In the genomic region with DNA sequence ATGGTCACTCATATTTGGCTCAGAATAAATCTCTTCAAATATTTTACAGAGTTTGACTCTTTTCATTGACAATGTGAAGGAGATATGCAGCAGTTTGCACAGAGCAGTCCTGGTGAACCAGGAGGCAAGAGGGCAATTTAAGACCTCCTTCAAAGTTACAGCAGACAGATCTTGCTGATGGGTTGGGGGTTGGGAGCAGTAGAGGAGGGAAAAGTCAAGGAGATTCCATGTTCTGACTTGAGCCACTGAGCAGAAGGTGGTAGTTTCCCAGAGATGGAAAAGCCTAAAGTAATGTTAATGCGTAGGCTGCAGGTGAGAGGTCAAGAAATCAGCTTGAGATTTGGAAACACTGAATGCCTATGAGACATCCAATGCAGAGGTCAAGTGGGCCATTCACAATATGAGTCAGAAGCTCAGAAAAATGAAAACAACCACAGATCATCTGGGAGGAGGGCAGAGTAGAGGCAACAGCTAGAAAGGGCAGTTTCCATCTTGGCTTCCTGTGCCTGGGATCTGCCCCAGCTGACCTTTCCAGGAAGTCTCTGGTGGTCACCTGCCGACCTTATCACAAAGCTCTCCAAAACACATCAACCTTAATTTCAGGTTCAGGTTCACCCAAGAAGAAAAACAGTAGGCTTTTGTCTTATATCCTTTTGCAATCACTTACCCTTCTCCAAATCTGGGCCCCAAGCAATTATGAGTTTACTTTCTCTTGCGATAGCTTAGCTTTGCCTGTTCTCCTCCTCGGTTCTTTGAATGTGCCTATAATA, we compare ENCODE assay signal across 1 cellular context.
A peak's percentile ranks its signal among the peaks of the same experiment; 100 is the strongest.
TF ChIP-seq lines count a peak whose summit lies in the region.

No MANE protein-coding gene starts in this region.

TF ChIP-seq in HepG2, 621 proteins besides CTCF, POLR2A, EP300 and RAD21 (continued from another document and continues in another):
- TF ChIP-seq, protein P1, sequence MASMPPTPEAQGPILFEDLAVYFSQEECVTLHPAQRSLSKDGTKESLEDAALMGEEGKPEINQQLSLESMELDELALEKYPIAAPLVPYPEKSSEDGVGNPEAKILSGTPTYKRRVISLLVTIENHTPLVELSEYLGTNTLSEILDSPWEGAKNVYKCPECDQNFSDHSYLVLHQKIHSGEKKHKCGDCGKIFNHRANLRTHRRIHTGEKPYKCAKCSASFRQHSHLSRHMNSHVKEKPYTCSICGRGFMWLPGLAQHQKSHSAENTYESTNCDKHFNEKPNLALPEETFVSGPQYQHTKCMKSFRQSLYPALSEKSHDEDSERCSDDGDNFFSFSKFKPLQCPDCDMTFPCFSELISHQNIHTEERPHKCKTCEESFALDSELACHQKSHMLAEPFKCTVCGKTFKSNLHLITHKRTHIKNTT (CRISPR knock-in tag; IDR thresholded peaks at IDR 0.05) = no peak
- TF ChIP-seq SALL1 (CRISPR knock-in tag; IDR thresholded peaks at IDR 0.05) = peak; percentile 88
- TF ChIP-seq CC2D1A (CRISPR knock-in tag; IDR thresholded peaks at IDR 0.05) = no peak
- no peak for TF ChIP-seq ZNF850 (CRISPR knock-in tag; conservative IDR thresholded peaks at IDR 0.05)
- TF ChIP-seq SRSF1 (optimal IDR thresholded peaks at IDR 0.05; ENCODE audit: low read depth, low read length) = no peak
- TF ChIP-seq, protein P2, sequence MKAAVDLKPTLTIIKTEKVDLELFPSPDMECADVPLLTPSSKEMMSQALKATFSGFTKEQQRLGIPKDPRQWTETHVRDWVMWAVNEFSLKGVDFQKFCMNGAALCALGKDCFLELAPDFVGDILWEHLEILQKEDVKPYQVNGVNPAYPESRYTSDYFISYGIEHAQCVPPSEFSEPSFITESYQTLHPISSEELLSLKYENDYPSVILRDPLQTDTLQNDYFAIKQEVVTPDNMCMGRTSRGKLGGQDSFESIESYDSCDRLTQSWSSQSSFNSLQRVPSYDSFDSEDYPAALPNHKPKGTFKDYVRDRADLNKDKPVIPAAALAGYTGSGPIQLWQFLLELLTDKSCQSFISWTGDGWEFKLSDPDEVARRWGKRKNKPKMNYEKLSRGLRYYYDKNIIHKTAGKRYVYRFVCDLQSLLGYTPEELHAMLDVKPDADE (CRISPR knock-in tag; IDR thresholded peaks at IDR 0.05) = no peak
- no peak for TF ChIP-seq ZFYVE20 (CRISPR knock-in tag; IDR thresholded peaks at IDR 0.05; ENCODE audit: borderline replicate concordance, low read depth)
- no peak for TF ChIP-seq KDM2A (CRISPR knock-in tag; IDR thresholded peaks at IDR 0.05; ENCODE audit: borderline replicate concordance, low read depth)
- TF ChIP-seq KDM5B (CRISPR knock-in tag; IDR thresholded peaks at IDR 0.05; ENCODE audit: borderline replicate concordance) = no peak
- TF ChIP-seq ELF1 (CRISPR knock-in tag; IDR thresholded peaks at IDR 0.05) = peak; percentile 85
- no peak for TF ChIP-seq ZNF432 (CRISPR knock-in tag; IDR thresholded peaks at IDR 0.05; ENCODE audit: borderline replicate concordance)
- no peak for TF ChIP-seq MAFK (conservative IDR thresholded peaks at IDR 0.05 in 1 of 2, IDR thresholded peaks at IDR 0.05 in 1 of 2; ENCODE audit: low read length in 2 of 2)
- TF ChIP-seq HDAC2 (CRISPR knock-in tag; IDR thresholded peaks at IDR 0.05) = peak; percentile 89
- TF ChIP-seq KAT8 (CRISPR knock-in tag; IDR thresholded peaks at IDR 0.05) = peak; percentile 84
- TF ChIP-seq, protein P3, sequence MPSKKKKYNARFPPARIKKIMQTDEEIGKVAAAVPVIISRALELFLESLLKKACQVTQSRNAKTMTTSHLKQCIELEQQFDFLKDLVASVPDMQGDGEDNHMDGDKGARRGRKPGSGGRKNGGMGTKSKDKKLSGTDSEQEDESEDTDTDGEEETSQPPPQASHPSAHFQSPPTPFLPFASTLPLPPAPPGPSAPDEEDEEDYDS (CRISPR knock-in tag; IDR thresholded peaks at IDR 0.05) = peak; percentile 51; the same call in 1 of the 2 replicates
- no peak for TF ChIP-seq EHMT2 (IDR thresholded peaks at IDR 0.05; ENCODE audit: borderline replicate concordance, low read depth, low read length)
- TF ChIP-seq, protein P4, sequence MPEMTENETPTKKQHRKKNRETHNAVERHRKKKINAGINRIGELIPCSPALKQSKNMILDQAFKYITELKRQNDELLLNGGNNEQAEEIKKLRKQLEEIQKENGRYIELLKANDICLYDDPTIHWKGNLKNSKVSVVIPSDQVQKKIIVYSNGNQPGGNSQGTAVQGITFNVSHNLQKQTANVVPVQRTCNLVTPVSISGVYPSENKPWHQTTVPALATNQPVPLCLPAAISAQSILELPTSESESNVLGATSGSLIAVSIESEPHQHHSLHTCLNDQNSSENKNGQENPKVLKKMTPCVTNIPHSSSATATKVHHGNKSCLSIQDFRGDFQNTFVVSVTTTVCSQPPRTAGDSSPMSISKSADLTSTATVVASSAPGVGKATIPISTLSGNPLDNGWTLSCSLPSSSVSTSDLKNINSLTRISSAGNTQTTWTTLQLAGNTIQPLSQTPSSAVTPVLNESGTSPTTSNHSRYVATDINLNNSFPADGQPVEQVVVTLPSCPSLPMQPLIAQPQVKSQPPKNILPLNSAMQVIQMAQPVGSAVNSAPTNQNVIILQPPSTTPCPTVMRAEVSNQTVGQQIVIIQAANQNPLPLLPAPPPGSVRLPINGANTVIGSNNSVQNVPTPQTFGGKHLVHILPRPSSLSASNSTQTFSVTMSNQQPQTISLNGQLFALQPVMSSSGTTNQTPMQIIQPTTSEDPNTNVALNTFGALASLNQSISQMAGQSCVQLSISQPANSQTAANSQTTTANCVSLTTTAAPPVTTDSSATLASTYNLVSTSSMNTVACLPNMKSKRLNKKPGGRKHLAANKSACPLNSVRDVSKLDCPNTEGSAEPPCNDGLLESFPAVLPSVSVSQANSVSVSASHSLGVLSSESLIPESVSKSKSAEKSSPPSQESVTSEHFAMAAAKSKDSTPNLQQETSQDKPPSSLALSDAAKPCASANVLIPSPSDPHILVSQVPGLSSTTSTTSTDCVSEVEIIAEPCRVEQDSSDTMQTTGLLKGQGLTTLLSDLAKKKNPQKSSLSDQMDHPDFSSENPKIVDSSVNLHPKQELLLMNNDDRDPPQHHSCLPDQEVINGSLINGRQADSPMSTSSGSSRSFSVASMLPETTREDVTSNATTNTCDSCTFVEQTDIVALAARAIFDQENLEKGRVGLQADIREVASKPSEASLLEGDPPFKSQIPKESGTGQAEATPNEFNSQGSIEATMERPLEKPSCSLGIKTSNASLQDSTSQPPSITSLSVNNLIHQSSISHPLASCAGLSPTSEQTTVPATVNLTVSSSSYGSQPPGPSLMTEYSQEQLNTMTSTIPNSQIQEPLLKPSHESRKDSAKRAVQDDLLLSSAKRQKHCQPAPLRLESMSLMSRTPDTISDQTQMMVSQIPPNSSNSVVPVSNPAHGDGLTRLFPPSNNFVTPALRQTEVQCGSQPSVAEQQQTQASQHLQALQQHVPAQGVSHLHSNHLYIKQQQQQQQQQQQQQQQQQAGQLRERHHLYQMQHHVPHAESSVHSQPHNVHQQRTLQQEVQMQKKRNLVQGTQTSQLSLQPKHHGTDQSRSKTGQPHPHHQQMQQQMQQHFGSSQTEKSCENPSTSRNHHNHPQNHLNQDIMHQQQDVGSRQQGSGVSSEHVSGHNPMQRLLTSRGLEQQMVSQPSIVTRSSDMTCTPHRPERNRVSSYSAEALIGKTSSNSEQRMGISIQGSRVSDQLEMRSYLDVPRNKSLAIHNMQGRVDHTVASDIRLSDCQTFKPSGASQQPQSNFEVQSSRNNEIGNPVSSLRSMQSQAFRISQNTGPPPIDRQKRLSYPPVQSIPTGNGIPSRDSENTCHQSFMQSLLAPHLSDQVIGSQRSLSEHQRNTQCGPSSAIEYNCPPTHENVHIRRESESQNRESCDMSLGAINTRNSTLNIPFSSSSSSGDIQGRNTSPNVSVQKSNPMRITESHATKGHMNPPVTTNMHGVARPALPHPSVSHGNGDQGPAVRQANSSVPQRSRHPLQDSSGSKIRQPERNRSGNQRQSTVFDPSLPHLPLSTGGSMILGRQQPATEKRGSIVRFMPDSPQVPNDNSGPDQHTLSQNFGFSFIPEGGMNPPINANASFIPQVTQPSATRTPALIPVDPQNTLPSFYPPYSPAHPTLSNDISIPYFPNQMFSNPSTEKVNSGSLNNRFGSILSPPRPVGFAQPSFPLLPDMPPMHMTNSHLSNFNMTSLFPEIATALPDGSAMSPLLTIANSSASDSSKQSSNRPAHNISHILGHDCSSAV (CRISPR knock-in tag; IDR thresholded peaks at IDR 0.05; ENCODE audit: borderline replicate concordance) = no peak
- peak; percentile 34; the same call in 1 of the 2 replicates for TF ChIP-seq JUNB (CRISPR knock-in tag; IDR thresholded peaks at IDR 0.05; ENCODE audit: borderline replicate concordance)
- 0 out of 2 replicates have a peak, but pooled peaks have one; percentile 36 for TF ChIP-seq MIXL1 (CRISPR knock-in tag; IDR thresholded peaks at IDR 0.05)
- TF ChIP-seq ARNTL (CRISPR knock-in tag; IDR thresholded peaks at IDR 0.05) = peak; percentile 51; the same call in 1 of the 2 replicates
- no peak for TF ChIP-seq ATM (IDR thresholded peaks at IDR 0.05; ENCODE audit: borderline replicate concordance)
- TF ChIP-seq ZIK1 (CRISPR knock-in tag; IDR thresholded peaks at IDR 0.05; ENCODE audit: borderline replicate concordance, low read depth) = no peak
- TF ChIP-seq RARG (CRISPR knock-in tag; IDR thresholded peaks at IDR 0.05; ENCODE audit: low read depth) = no peak
- TF ChIP-seq, protein P5, sequence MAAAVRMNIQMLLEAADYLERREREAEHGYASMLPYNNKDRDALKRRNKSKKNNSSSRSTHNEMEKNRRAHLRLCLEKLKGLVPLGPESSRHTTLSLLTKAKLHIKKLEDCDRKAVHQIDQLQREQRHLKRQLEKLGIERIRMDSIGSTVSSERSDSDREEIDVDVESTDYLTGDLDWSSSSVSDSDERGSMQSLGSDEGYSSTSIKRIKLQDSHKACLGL (CRISPR knock-in tag; IDR thresholded peaks at IDR 0.05) = no peak
- TF ChIP-seq, protein P6, sequence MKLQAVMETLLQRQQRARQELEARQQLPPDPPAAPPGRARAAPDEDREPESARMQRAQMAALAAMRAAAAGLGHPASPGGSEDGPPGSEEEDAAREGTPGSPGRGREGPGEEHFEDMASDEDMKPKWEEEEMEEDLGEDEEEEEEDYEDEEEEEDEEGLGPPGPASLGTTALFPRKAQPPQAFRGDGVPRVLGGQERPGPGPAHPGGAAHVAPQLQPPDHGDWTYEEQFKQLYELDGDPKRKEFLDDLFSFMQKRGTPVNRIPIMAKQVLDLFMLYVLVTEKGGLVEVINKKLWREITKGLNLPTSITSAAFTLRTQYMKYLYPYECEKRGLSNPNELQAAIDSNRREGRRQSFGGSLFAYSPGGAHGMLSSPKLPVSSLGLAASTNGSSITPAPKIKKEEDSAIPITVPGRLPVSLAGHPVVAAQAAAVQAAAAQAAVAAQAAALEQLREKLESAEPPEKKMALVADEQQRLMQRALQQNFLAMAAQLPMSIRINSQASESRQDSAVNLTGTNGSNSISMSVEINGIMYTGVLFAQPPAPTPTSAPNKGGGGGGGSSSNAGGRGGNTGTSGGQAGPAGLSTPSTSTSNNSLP (IDR thresholded peaks at IDR 0.05; ENCODE audit: low read depth, low read length) = peak; percentile 29
- peak; percentile 59 for TF ChIP-seq HNF4A (CRISPR knock-in tag; IDR thresholded peaks at IDR 0.05)
- TF ChIP-seq, protein P7, sequence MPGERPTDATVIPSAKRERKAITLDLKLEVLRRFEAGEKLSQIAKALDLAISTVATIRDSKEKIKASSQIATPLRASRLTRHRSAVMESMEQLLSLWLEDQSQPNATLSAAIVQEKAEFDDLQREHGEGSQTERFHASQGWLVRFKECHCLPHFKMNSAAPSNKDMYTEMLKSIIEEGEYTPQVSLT (CRISPR knock-in tag; IDR thresholded peaks at IDR 0.05; ENCODE audit: borderline replicate concordance, low read depth) = no peak
- TF ChIP-seq MAF1 (CRISPR knock-in tag; IDR thresholded peaks at IDR 0.05; ENCODE audit: borderline replicate concordance) = no peak
- no peak for TF ChIP-seq ZNF430 (CRISPR knock-in tag; IDR thresholded peaks at IDR 0.05)
- TF ChIP-seq, protein P8, sequence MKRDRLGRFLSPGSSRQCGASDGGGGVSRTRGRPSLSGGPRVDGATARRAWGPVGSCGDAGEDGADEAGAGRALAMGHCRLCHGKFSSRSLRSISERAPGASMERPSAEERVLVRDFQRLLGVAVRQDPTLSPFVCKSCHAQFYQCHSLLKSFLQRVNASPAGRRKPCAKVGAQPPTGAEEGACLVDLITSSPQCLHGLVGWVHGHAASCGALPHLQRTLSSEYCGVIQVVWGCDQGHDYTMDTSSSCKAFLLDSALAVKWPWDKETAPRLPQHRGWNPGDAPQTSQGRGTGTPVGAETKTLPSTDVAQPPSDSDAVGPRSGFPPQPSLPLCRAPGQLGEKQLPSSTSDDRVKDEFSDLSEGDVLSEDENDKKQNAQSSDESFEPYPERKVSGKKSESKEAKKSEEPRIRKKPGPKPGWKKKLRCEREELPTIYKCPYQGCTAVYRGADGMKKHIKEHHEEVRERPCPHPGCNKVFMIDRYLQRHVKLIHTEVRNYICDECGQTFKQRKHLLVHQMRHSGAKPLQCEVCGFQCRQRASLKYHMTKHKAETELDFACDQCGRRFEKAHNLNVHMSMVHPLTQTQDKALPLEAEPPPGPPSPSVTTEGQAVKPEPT (CRISPR knock-in tag; IDR thresholded peaks at IDR 0.05; ENCODE audit: low read depth) = no peak
- TF ChIP-seq MIER2 (CRISPR knock-in tag; IDR thresholded peaks at IDR 0.05) = peak; percentile 62; the same call in 1 of the 2 replicates
- no peak for TF ChIP-seq ZNF431 (CRISPR knock-in tag; IDR thresholded peaks at IDR 0.05; ENCODE audit: borderline replicate concordance, low read depth)
- TF ChIP-seq ZNF775 (CRISPR knock-in tag; IDR thresholded peaks at IDR 0.05; ENCODE audit: borderline replicate concordance) = no peak
- TF ChIP-seq ELF4 (CRISPR knock-in tag; IDR thresholded peaks at IDR 0.05; ENCODE audit: borderline replicate concordance) = 0 out of 2 replicates have a peak, but pooled peaks have one; percentile 34
- TF ChIP-seq MXD4 (CRISPR knock-in tag; IDR thresholded peaks at IDR 0.05) = 0 out of 2 replicates have a peak, but pooled peaks have one; percentile 58
- TF ChIP-seq REL (CRISPR knock-in tag; conservative IDR thresholded peaks at IDR 0.05) = no peak
- TF ChIP-seq TCF7L2 (IDR thresholded peaks at IDR 0.05; ENCODE audit: low read depth, low read length) = peak; percentile 42; the same call in 1 of the 2 replicates
- no peak for TF ChIP-seq ZNF251 (CRISPR knock-in tag; IDR thresholded peaks at IDR 0.05)
- no peak for TF ChIP-seq NFATC3 (CRISPR knock-in tag; IDR thresholded peaks at IDR 0.05)
- TF ChIP-seq, protein P9, sequence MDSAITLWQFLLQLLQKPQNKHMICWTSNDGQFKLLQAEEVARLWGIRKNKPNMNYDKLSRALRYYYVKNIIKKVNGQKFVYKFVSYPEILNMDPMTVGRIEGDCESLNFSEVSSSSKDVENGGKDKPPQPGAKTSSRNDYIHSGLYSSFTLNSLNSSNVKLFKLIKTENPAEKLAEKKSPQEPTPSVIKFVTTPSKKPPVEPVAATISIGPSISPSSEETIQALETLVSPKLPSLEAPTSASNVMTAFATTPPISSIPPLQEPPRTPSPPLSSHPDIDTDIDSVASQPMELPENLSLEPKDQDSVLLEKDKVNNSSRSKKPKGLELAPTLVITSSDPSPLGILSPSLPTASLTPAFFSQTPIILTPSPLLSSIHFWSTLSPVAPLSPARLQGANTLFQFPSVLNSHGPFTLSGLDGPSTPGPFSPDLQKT (CRISPR knock-in tag; IDR thresholded peaks at IDR 0.05; ENCODE audit: borderline replicate concordance) = no peak
- peak; percentile 59; the same call in 1 of the 2 replicates for TF ChIP-seq ZNF605 (CRISPR knock-in tag; IDR thresholded peaks at IDR 0.05)
